Comparison of ENCODE assay signal across 9 cellular contexts in genomic region chr12:121214171-121214777, GRCh38. TPM values are rescaled to one million over a fixed set of nuclear protein-coding genes. Genes with fewer than 3 reads are reported as not detected.
A peak's percentile ranks its signal among the peaks of the same experiment; 100 is the strongest.
DNase-seq lines count a peak whose midpoint lies in the region; ATAC-seq and TF ChIP-seq lines count a peak whose summit lies in the region.
"Had no signal": no experiment of that assay in that cellular context is flagged by ENCODE, and none has a peak within 500 bp of the region (broad histone marks: within the 10 kb centered on the region; RNA-seq: fewer than 3 reads in every experiment).

No MANE protein-coding gene starts in this region.

- H3K4me3 ChIP-seq in SK-N-SH (ENCODE audit: low read depth in 2 of 2, low read length in 1 of 2) (no peak overlapping the region), fibroblast of the aortic adventitia (ENCODE audit: low read depth, low read length) (no peak overlapping the region)

- CTCF ChIA-PET in SK-N-SH (lab: Yijun Ruan, JAX), result interaction anchor here (1.1 kb wide), 1 partner anchor 104 kb away, joined by 3 read pairs; no protein-coding TSS in a partner anchor

- no peak for TF ChIP-seq RAD21 in SK-N-SH (IDR thresholded peaks at IDR 0.05; ENCODE audit: low read length)

- H3K9me3 Mint-ChIP-seq in stimulated activated naive B cell treated with anti-CD40 and anti-IgM and Interleukin-4, amounts not matched to agents 10 μg/mL and 1 μg/mL and 100 μg/mL, for 72 hours, result peaks cover 0 to 2% of the 10 kb centered on the region in 2 donors

- H3K27ac Mint-ChIP-seq in stimulated activated naive B cell treated with anti-CD40 and anti-IgM and Interleukin-4, amounts not matched to agents 10 μg/mL and 1 μg/mL and 100 μg/mL, for 72 hours, result peak overlapping the region; percentile 67

- no peaks in the 10 kb centered on the region for H3K9me2 ChIP-seq in SK-N-SH

- peaks cover 0 to 10% of the 10 kb centered on the region in 2 experiments for H3K36me3 ChIP-seq in SK-N-SH (replicated peaks in 1 of 2; ENCODE audit: control insufficient read depth in 1 of 2, insufficient read depth in 2 of 2, low read length in 1 of 2)

- H3K9me3 ChIP-seq in SK-N-SH, result no peaks in the 10 kb centered on the region
- H3K9me3 ChIP-seq: neutrophil had no signal

- peaks cover 4% of the 10 kb centered on the region for H3F3A ChIP-seq in SK-N-SH (replicated peaks; ENCODE audit: insufficient read depth)

- H3K27me3 Mint-ChIP-seq in stimulated activated naive B cell treated with anti-CD40 and anti-IgM and Interleukin-4, amounts not matched to agents 10 μg/mL and 1 μg/mL and 100 μg/mL, for 72 hours, result no peaks in the 10 kb centered on the region

- H4K20me1 ChIP-seq in SK-N-SH (ENCODE audit: insufficient read depth), result no peaks in the 10 kb centered on the region

- TF ChIP-seq CTCF in SK-N-SH (IDR thresholded peaks at IDR 0.05) (no peak), fibroblast of the aortic adventitia (IDR thresholded peaks at IDR 0.05; ENCODE audit: insufficient read depth, low read length) (no peak)

- peak overlapping the region; percentile 59; the same call in 1 of the 2 replicates for H3K4me2 ChIP-seq in SK-N-SH

- H3K9ac ChIP-seq in SK-N-SH, result no peak overlapping the region

- peaks cover 7 to 10% of the 10 kb centered on the region in 2 experiments; a peak in 3 of 4 replicates for H3K4me1 ChIP-seq in SK-N-SH (ENCODE audit: control insufficient read depth in 1 of 2, insufficient read depth in 2 of 2, low read depth in 1 of 2, low read length in 1 of 2)

- TF ChIP-seq EP300 in SK-N-SH (IDR thresholded peaks at IDR 0.05; ENCODE audit: borderline replicate concordance in 1 of 2, low read depth in 1 of 2, low read length in 1 of 2), result no peak

- ATAC-seq in SK-N-SH treated with all-trans-retinoic acid at 6 μM for 48 hours (no peak; the same call in none of the 3 replicates), GM18502 (IDR thresholded peaks at IDR 0.05; ENCODE audit: poor library complexity, unreplicated experiment) (no peak)
- ATAC-seq in stimulated activated naive B cell treated with anti-CD40 and anti-IgM and Interleukin-4, amounts not matched to agents 10 μg/mL and 1 μg/mL and 100 μg/mL, for 72 hours (replicated peaks), result no peak

- H3K27ac ChIP-seq in SK-N-SH (ENCODE audit: low read depth in 2 of 2, low read length in 1 of 2), result peak overlapping the region in 1 of 2 experiments; percentile 63; a peak in 1 of 4 replicates
- H3K27ac ChIP-seq: neutrophil had no signal

- POLR2A ChIA-PET in SK-N-SH (lab: Yijun Ruan, JAX), result no interaction called here

- H3K4me3 Mint-ChIP-seq in stimulated activated naive B cell treated with anti-CD40 and anti-IgM and Interleukin-4, amounts not matched to agents 10 μg/mL and 1 μg/mL and 100 μg/mL, for 72 hours, result peak overlapping the region in 1 of 2 donors; percentile 1

- H2AFZ ChIP-seq in SK-N-SH (ENCODE audit: low read depth), result no peak overlapping the region

- no peaks in the 10 kb centered on the region for H3K79me2 ChIP-seq in SK-N-SH (ENCODE audit: insufficient read depth)

- H3K27me3 ChIP-seq in SK-N-SH (ENCODE audit: insufficient read depth), result no peaks in the 10 kb centered on the region
- H3K27me3 ChIP-seq: neutrophil had no signal

- DNase-seq in SK-N-SH, result no peak
- peak; percentile 23 to 41 for DNase-seq in activated CD4-positive, alpha-beta T cell treated with anti-CD3 and anti-CD28 coated beads, Interleukin-2, amount 50 U/mL, for 48 hours
- peak; percentile 34 for DNase-seq in fibroblast of the aortic adventitia (ENCODE audit: low read depth)
- no peak for DNase-seq in stimulated activated naive B cell treated with anti-CD40 and anti-IgM and Interleukin-4, amounts not matched to agents 10 μg/mL and 1 μg/mL and 100 μg/mL, for 72 hours
- no peak for DNase-seq in amniotic stem cell (lab: John Stamatoyannopoulos, UW)
- no peak for DNase-seq in HK-2 (ENCODE audit: unreplicated experiment)

- peaks cover 11 to 23% of the 10 kb centered on the region in 2 donors for H3K36me3 Mint-ChIP-seq in stimulated activated naive B cell treated with anti-CD40 and anti-IgM and Interleukin-4, amounts not matched to agents 10 μg/mL and 1 μg/mL and 100 μg/mL, for 72 hours

- 85% methylated on average over 11 of the region's 11 CpGs for WGBS in SK-N-SH (ENCODE audit: low lambda C conversion rate)

- peaks cover 16 to 27% of the 10 kb centered on the region in 2 donors for H3K4me1 Mint-ChIP-seq in stimulated activated naive B cell treated with anti-CD40 and anti-IgM and Interleukin-4, amounts not matched to agents 10 μg/mL and 1 μg/mL and 100 μg/mL, for 72 hours

TF ChIP-seq in SK-N-SH, 30 proteins besides CTCF, POLR2A, EP300 and RAD21:
- TF ChIP-seq GATA2 (CRISPR knock-in tag; IDR thresholded peaks at IDR 0.05), result no peak
- TF ChIP-seq MEF2A (IDR thresholded peaks at IDR 0.05; ENCODE audit: borderline replicate concordance, low read depth), result no peak
TF ChIP-seq in SK-N-SH: peak in this region for 0.

TF ChIP-seq in SK-N-SH treated with all-trans-retinoic acid at 6 μM for 48 hours, 23 proteins besides CTCF, POLR2A, EP300 and RAD21:
- TF ChIP-seq, protein P1, sequence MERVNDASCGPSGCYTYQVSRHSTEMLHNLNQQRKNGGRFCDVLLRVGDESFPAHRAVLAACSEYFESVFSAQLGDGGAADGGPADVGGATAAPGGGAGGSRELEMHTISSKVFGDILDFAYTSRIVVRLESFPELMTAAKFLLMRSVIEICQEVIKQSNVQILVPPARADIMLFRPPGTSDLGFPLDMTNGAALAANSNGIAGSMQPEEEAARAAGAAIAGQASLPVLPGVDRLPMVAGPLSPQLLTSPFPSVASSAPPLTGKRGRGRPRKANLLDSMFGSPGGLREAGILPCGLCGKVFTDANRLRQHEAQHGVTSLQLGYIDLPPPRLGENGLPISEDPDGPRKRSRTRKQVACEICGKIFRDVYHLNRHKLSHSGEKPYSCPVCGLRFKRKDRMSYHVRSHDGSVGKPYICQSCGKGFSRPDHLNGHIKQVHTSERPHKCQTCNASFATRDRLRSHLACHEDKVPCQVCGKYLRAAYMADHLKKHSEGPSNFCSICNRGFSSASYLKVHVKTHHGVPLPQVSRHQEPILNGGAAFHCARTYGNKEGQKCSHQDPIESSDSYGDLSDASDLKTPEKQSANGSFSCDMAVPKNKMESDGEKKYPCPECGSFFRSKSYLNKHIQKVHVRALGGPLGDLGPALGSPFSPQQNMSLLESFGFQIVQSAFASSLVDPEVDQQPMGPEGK (CRISPR knock-in tag; IDR thresholded peaks at IDR 0.05; ENCODE audit: borderline replicate concordance), result no peak
- no peak for TF ChIP-seq OSR1 (CRISPR knock-in tag; IDR thresholded peaks at IDR 0.05)

RNA-seq across cellular contexts. Expression of gene P2RX4, which starts 4.3 kb away (rescaled TPM):
- polyA plus RNA-seq in SK-N-SH (2012; rRNA removed), result 24.2 and 32.2 TPM in 2 replicates
- polyA plus RNA-seq in SK-N-SH (2012; cell fraction: cytosol; rRNA removed), result 13.4 and 22.6 TPM in 2 replicates
- 17.6 and 24.1 TPM in 2 replicates for polyA plus RNA-seq in SK-N-SH (2012; cell fraction: nucleus; rRNA removed)
- 2.7 and 9.1 TPM in 2 replicates for total RNA-seq in fibroblast of the aortic adventitia (ENCODE audit: low replicate concordance)

Comparison
In these comparisons a context has a peak if more than half of its experiments do, and no peak if none do; other contexts are left out.
1. DNase-seq: peak in activated CD4-positive, alpha-beta T cell treated with anti-CD3 and anti-CD28 coated beads, Interleukin-2, amount 50 U/mL, for 48 hours (2 of 2) and fibroblast of the aortic adventitia (single experiment); none in SK-N-SH (single experiment), stimulated activated naive B cell treated with anti-CD40 and anti-IgM and Interleukin-4, amounts not matched to agents 10 μg/mL and 1 μg/mL and 100 μg/mL, for 72 hours (single experiment), amniotic stem cell (single experiment) and HK-2 (single experiment).